ENCODE assay signal across 34 cellular contexts in the genomic region with DNA sequence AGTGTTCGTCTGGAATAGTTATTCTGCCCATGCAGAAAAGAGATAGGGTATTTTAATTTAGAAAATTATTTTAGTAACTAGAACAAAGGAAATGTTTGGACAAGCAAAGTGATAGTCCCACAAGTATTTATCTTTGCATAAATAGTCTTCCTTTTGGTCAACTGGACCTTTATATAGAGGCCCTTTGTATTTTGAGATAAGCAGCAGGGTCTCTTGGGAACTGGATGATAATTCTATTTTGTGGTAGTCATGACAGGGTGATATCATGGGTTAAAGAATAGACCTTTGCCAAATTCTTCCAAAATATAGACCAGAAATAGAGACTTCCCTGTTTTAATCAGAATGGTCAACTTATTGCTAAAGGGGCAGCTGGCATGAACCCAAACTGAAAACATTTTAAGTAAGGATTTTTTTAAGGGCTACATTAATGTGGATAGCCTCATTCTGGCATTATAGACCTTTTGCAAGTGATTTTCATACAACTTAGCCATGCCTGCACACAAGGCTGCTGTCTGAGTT. TPM values are rescaled to one million over a fixed set of nuclear protein-coding genes. Genes with fewer than 3 reads are reported as not detected.
DNase-seq lines count a peak whose midpoint lies in the region; ATAC-seq and TF ChIP-seq lines count a peak whose summit lies in the region.
"Had no signal": no experiment of that assay in that cellular context is flagged by ENCODE, and none has a peak within 500 bp of the region (broad histone marks: within the 10 kb centered on the region; RNA-seq: fewer than 3 reads in every experiment).

No MANE protein-coding gene starts in this region.

- peaks cover 0 to 2% (median 0%) of the 10 kb centered on the region in 7 donors for H3K9me3 Mint-ChIP-seq in CD14-positive monocyte
- H3K9me3 Mint-ChIP-seq in IgD-negative memory B cell: no peaks in the 10 kb centered on the region
- no peaks in the 10 kb centered on the region for H3K9me3 Mint-ChIP-seq in memory B cell
- H3K9me3 Mint-ChIP-seq: activated naive CD8-positive, alpha-beta T cell treated with anti-CD3 and anti-CD28 coated beads, Interleukin-2, amount 50 U/mL, for 24 hours; activated T-cell treated with anti-CD3 and anti-CD28 coated beads, Interleukin-2, amount 50 U/mL, for 24 hours; neural progenitor cell had no signal

- peaks cover 65 to 66% of the 10 kb centered on the region in 2 donors for H3K36me3 Mint-ChIP-seq in CD14-positive monocyte
- H3K36me3 Mint-ChIP-seq in IgD-negative memory B cell: peaks cover 19% of the 10 kb centered on the region
- H3K36me3 Mint-ChIP-seq in memory B cell: peaks cover 30% of the 10 kb centered on the region
- H3K36me3 Mint-ChIP-seq: neural progenitor cell had no signal

- H3K27me3 ChIP-seq in SU-DHL-6 (ENCODE audit: low read length): no peaks in the 10 kb centered on the region
- peaks cover 19% of the 10 kb centered on the region for H3K27me3 ChIP-seq in PC-9 (ENCODE audit: insufficient read depth, low read depth)
- H3K27me3 ChIP-seq: Peyer's patch, thyroid gland had no signal

- no peak for DNase-seq in CD14-positive monocyte (ENCODE audit: low spot score)
- no peak for DNase-seq in memory B cell (ENCODE audit: low spot score in 2 of 2)
- DNase-seq in hippocampal formation (lab: John Stamatoyannopoulos, UW): no peak
- no peak for DNase-seq in PC-9
- DNase-seq: activated CD4-positive, CD25-positive, alpha-beta regulatory T cell; activated gamma-delta T cell; activated naive CD8-positive, alpha-beta T cell treated with anti-CD3 and anti-CD28 coated beads, Interleukin-2, amount 50 U/mL, for 24 hours; activated T-cell treated with anti-CD3 and anti-CD28 coated beads, Interleukin-2, amount 50 U/mL, for 24 hours; AML-193; cortex of kidney; effector memory CD4-positive, alpha-beta T cell; glutamatergic neuron; GOT3; mesendoderm; NCI-H2029; NCI-H524; Peyer's patch; posterior cingulate gyrus; right cardiac atrium; SHP77 treated with DMSO at 0.1 percent for 48 hours; stimulated activated CD4-positive, alpha-beta T cell treated with anti-CD3 and anti-CD28 coated beads, Interleukin-1b, Interleukin-23, amount 100 ng/mL, for 48 hours; T1000; thyroid gland had no signal

- H3K27ac Mint-ChIP-seq in CD14-positive monocyte (peak overlapping the region; percentile 35 to 85 (median 62)), IgD-negative memory B cell (peak overlapping the region; percentile 1 to 68 (median 17)), memory B cell (peak overlapping the region; percentile 87)
- H3K27ac Mint-ChIP-seq: activated naive CD8-positive, alpha-beta T cell treated with anti-CD3 and anti-CD28 coated beads, Interleukin-2, amount 50 U/mL, for 24 hours; activated T-cell treated with anti-CD3 and anti-CD28 coated beads, Interleukin-2, amount 50 U/mL, for 24 hours; neural progenitor cell had no signal

- no peaks in the 10 kb centered on the region for H3K27me3 Mint-ChIP-seq in CD14-positive monocyte (ENCODE audit: low read depth in 3 of 3)
- peaks cover 2% of the 10 kb centered on the region for H3K27me3 Mint-ChIP-seq in IgD-negative memory B cell
- H3K27me3 Mint-ChIP-seq in memory B cell: no peaks in the 10 kb centered on the region
- H3K27me3 Mint-ChIP-seq: activated naive CD8-positive, alpha-beta T cell treated with anti-CD3 and anti-CD28 coated beads, Interleukin-2, amount 50 U/mL, for 24 hours had no signal

- TF ChIP-seq CTCF in CD14-positive monocyte (IDR thresholded peaks at IDR 0.05): no peak
- TF ChIP-seq CTCF in SU-DHL-6 (IDR thresholded peaks at IDR 0.05; ENCODE audit: insufficient read depth, low read length, poor library complexity, severe bottlenecking): no peak
- TF ChIP-seq CTCF in PC-9 (conservative IDR thresholded peaks at IDR 0.05): no peak

- H3K79me2 ChIP-seq in SU-DHL-6 (ENCODE audit: insufficient read depth, low read length) (peaks cover 88% of the 10 kb centered on the region), PC-9 (ENCODE audit: low read depth) (no peaks in the 10 kb centered on the region)

- H4K20me1 ChIP-seq in SU-DHL-6 (ENCODE audit: low read depth, low read length) (no peaks in the 10 kb centered on the region), PC-9 (ENCODE audit: insufficient read depth) (no peaks in the 10 kb centered on the region)

- peaks cover 12% of the 10 kb centered on the region; the same call in 1 of the 2 replicates for H3K36me3 ChIP-seq in SU-DHL-6 (ENCODE audit: low read length)
- H3K36me3 ChIP-seq in PC-9 (ENCODE audit: low read depth): no peaks in the 10 kb centered on the region
- H3K36me3 ChIP-seq: neural progenitor cell, Peyer's patch, thyroid gland had no signal

- no peak overlapping the region for H3K4me3 ChIP-seq in SU-DHL-6 (ENCODE audit: insufficient read depth, low read length, poor library complexity, severe bottlenecking)
- H3K4me3 ChIP-seq in PC-9: no peak overlapping the region
- H3K4me3 ChIP-seq: neural progenitor cell, Peyer's patch, smooth muscle cell, thyroid gland had no signal

- H3K4me3 Mint-ChIP-seq in CD14-positive monocyte (no peak overlapping the region), IgD-negative memory B cell (peak overlapping the region in 2 of 4 donors; percentile 60 to 67), memory B cell (peak overlapping the region; percentile 49)
- H3K4me3 Mint-ChIP-seq: activated naive CD8-positive, alpha-beta T cell treated with anti-CD3 and anti-CD28 coated beads, Interleukin-2, amount 50 U/mL, for 24 hours; activated T-cell treated with anti-CD3 and anti-CD28 coated beads, Interleukin-2, amount 50 U/mL, for 24 hours; neural progenitor cell had no signal

- peak overlapping the region; percentile 24 for H3K4me2 ChIP-seq in SU-DHL-6 (ENCODE audit: low read depth, low read length, poor library complexity, severe bottlenecking)
- H3K4me2 ChIP-seq in PC-9: no peak overlapping the region
- H3K4me2 ChIP-seq: neural progenitor cell, smooth muscle cell had no signal

- H3F3A ChIP-seq in SU-DHL-6 (ENCODE audit: insufficient read depth): no peaks in the 10 kb centered on the region
- no peaks in the 10 kb centered on the region for H3F3A ChIP-seq in PC-9 (ENCODE audit: insufficient read depth, low read depth)

- H2AFZ ChIP-seq in SU-DHL-6 (ENCODE audit: low read depth, low read length, severe bottlenecking) (no peak overlapping the region), PC-9 (no peak overlapping the region)
- H2AFZ ChIP-seq: neural progenitor cell had no signal

- CTCF ChIA-PET in PC-9 (lab: Charles Lee): no interaction called here

- intact Hi-C loops in CD14-positive monocyte (cut with micrococcal nuclease): no loop called here
- intact Hi-C loops in PC-9 (cut with micrococcal nuclease; ENCODE audit: unreplicated experiment): no loop called here

- POLR2A ChIA-PET in PC-9 (lab: Charles Lee; ENCODE audit: unreplicated experiment): no interaction called here

- H3K9me3 ChIP-seq in SU-DHL-6 (ENCODE audit: insufficient read depth, low read length) (no peaks in the 10 kb centered on the region), PC-9 (ENCODE audit: insufficient read depth, low read depth) (peaks cover 3% of the 10 kb centered on the region; the same call in 1 of the 2 replicates)
- H3K9me3 ChIP-seq: Peyer's patch, thyroid gland had no signal

- ATAC-seq in memory B cell (ENCODE audit: low read depth) (no peak), HG03432 (IDR thresholded peaks at IDR 0.05; ENCODE audit: unreplicated experiment) (no peak), HG02763 (IDR thresholded peaks at IDR 0.05; ENCODE audit: unreplicated experiment) (no peak)
- ATAC-seq: activated naive CD8-positive, alpha-beta T cell treated with anti-CD3 and anti-CD28 coated beads, Interleukin-2, amount 50 U/mL, for 24 hours; left lobe of liver had no signal

- no peaks in the 10 kb centered on the region for H3K4me1 ChIP-seq in PC-9 (replicated peaks; ENCODE audit: insufficient read depth)
- H3K4me1 ChIP-seq: neural progenitor cell, thyroid gland had no signal

- H3K27ac ChIP-seq in SU-DHL-6 (ENCODE audit: low read depth, low read length) (no peak overlapping the region; the same call in 1 of the 2 replicates), PC-9 (no peak overlapping the region)
- H3K27ac ChIP-seq: neural progenitor cell, thyroid gland had no signal

- H3K4me1 Mint-ChIP-seq in CD14-positive monocyte (peaks cover 74% of the 10 kb centered on the region), IgD-negative memory B cell (peaks cover 62 to 75% (median 69%) of the 10 kb centered on the region in 3 donors), memory B cell (peaks cover 72% of the 10 kb centered on the region)
- H3K4me1 Mint-ChIP-seq: neural progenitor cell had no signal

- H3K9me2 ChIP-seq in SU-DHL-6 (replicated peaks; ENCODE audit: insufficient read depth, low read length): no peaks in the 10 kb centered on the region
- H3K9me2 ChIP-seq in PC-9 (ENCODE audit: insufficient read depth): no peaks in the 10 kb centered on the region

- no TSS peak for BruUV-seq in PC-9 (replicated peaks; lab: Mats Ljungman, UMichigan)

- no peak overlapping the region for H3K9ac ChIP-seq in SU-DHL-6 (ENCODE audit: low read length)
- H3K9ac ChIP-seq: neural progenitor cell had no signal

RNA-seq across cellular contexts. Expression of gene PLEK, which starts 10.5 kb away (rescaled TPM):
- 100 to 1,000 TPM; 351 to 403 TPM for polyA plus RNA-seq in CD14-positive monocyte
- 110 TPM for polyA plus RNA-seq in IgD-negative memory B cell
- not detected in 2 replicates for total RNA-seq in PC-9 (2021)
- total RNA-seq: A673, astrocyte, epithelial cell of proximal tubule, HT1080, smooth muscle cell had no signal
- polyA plus RNA-seq: smooth muscle cell had no signal

RNA-seq across cellular contexts. Expression of gene CNRIP1, which starts 55.8 kb away (rescaled TPM):
- polyA plus RNA-seq in CD14-positive monocyte: under 1 TPM; 0.17 to 0.53 TPM
- not detected for polyA plus RNA-seq in IgD-negative memory B cell
- total RNA-seq in PC-9 (2021): not detected in 2 replicates

Comparison
In these comparisons a context has a peak if more than half of its experiments do, and no peak if none do; other contexts are left out.
1. H3K27ac Mint-ChIP-seq: peak in every context shown above with its lines; median percentile 87 in memory B cell; 62 in CD14-positive monocyte; 17 in IgD-negative memory B cell.